ENCODE assay signal across 9 cellular contexts in genomic region chr21:30199989-30200388, GRCh38. TPM values are rescaled to one million over a fixed set of nuclear protein-coding genes. Genes with fewer than 3 reads are reported as not detected.
"Had no signal": no experiment of that assay in that cellular context is flagged by ENCODE, and none has a peak within 500 bp of the region (broad histone marks: within the 10 kb centered on the region; RNA-seq: fewer than 3 reads in every experiment).

No MANE protein-coding gene starts in this region.

- H3K27ac ChIP-seq: HL-60 had no signal

- ATAC-seq: GM23338, HCT116, K562 had no signal

- H3K4me3 ChIP-seq: GM23338, K562 had no signal

- DNase-seq: H9, HFFc6, IMR-90 had no signal

RNA-seq across cellular contexts. Expression of gene CLDN8, which starts 15.9 kb away (rescaled TPM):
- total RNA-seq: GM23338, H1, H9, HFFc6, HT1080, IMR-90, K562 had no signal

RNA-seq across cellular contexts. Expression of gene CLDN17, which starts 33.4 kb away (rescaled TPM):
- total RNA-seq: GM23338, H1, H9, HFFc6, HT1080, IMR-90, K562 had no signal
